In the genomic region with DNA sequence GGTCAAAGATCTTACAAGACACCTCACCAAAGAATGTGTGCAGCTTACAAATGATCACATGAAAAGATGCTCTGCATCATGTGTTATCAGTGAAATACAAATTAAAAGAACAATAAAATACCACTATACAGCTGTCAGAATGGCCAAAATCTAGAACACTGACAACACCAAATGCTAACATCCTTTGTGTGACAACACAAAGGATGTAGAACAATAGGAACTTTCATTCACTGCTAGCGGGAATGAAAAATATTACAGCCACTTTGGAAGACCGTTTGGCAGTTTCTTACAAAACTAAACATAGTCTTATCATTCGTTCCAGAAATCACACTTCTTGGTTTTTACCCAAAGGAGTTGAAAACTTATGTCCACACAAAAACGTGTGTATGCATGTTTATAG, we compare ENCODE assay signal across 28 cellular contexts. TPM values are rescaled to one million over a fixed set of nuclear protein-coding genes. Genes with fewer than 3 reads are reported as not detected.
A peak's percentile ranks its signal among the peaks of the same experiment; 100 is the strongest.
DNase-seq lines count a peak whose midpoint lies in the region; ATAC-seq and TF ChIP-seq lines count a peak whose summit lies in the region.
"Had no signal": no experiment of that assay in that cellular context is flagged by ENCODE, and none has a peak within 500 bp of the region (broad histone marks: within the 10 kb centered on the region; RNA-seq: fewer than 3 reads in every experiment).

No MANE protein-coding gene starts in this region.

- no peaks in the 10 kb centered on the region for H3K27me3 Mint-ChIP-seq in activated T-helper 17 cell treated with anti-CD3 and anti-CD28 coated beads, Interleukin-2, amount 50 U/mL, for 72 hours

- H3K27me3 ChIP-seq in sigmoid colon, result no peaks in the 10 kb centered on the region
- H3K27me3 ChIP-seq: Peyer's patch had no signal

- peak; percentile 31 for DNase-seq in Ammon's horn (ENCODE audit: low spot score)
- DNase-seq in caudate nucleus (lab: John Stamatoyannopoulos, UW), result no peak
- peak; percentile 57 for DNase-seq in globus pallidus (ENCODE audit: low spot score)
- DNase-seq in putamen (ENCODE audit: low spot score), result peak; percentile 31
- no peak for DNase-seq in activated naive CD4-positive, alpha-beta T cell treated with anti-CD3 and anti-CD28 coated beads, Interleukin-2, amount 50 U/mL, for 16 hours
- DNase-seq in left cardiac atrium, result no peak
- no peak for DNase-seq in sigmoid colon
- DNase-seq: BE2C, COR-L47, DMS53, GM23248, H9, HFFc6, NCI-H1048, NCI-H1417, NCI-H1694 treated with DMSO at 0.1 percent for 48 hours, NCI-H2081, NCI-H2227 treated with DMSO at 0.1 percent for 48 hours, NCI-H526 treated with DMSO at 0.1 percent for 48 hours, OCI-M1, Peyer's patch, SHP77 treated with DMSO at 0.1 percent for 48 hours had no signal

- TF ChIP-seq POLR2A in sigmoid colon (IDR thresholded peaks at IDR 0.05), result no peak

- no peak for TF ChIP-seq EP300 in sigmoid colon (IDR thresholded peaks at IDR 0.05)

- no peak overlapping the region for H3K27ac Mint-ChIP-seq in activated T-helper 17 cell treated with anti-CD3 and anti-CD28 coated beads, Interleukin-2, amount 50 U/mL, for 72 hours
- H3K27ac Mint-ChIP-seq: H9, HFFc6 had no signal

- no peak for ATAC-seq in activated T-helper 17 cell treated with anti-CD3 and anti-CD28 coated beads, Interleukin-2, amount 50 U/mL, for 72 hours (replicated peaks)
- no peak for ATAC-seq in left cardiac atrium

- H3K36me3 Mint-ChIP-seq in activated T-helper 17 cell treated with anti-CD3 and anti-CD28 coated beads, Interleukin-2, amount 50 U/mL, for 72 hours (ENCODE audit: low read depth), result no peaks in the 10 kb centered on the region

- peaks cover 31% of the 10 kb centered on the region for H3K4me1 Mint-ChIP-seq in activated T-helper 17 cell treated with anti-CD3 and anti-CD28 coated beads, Interleukin-2, amount 50 U/mL, for 72 hours

- H3K9me3 Mint-ChIP-seq in activated T-helper 17 cell treated with anti-CD3 and anti-CD28 coated beads, Interleukin-2, amount 50 U/mL, for 72 hours, result peaks cover 13% of the 10 kb centered on the region
- H3K9me3 Mint-ChIP-seq: H9, HFFc6 had no signal

- H3K27ac ChIP-seq in caudate nucleus (ENCODE audit: low read depth, low read length), result peak overlapping the region; percentile 74
- no peak overlapping the region for H3K27ac ChIP-seq in sigmoid colon
- H3K27ac ChIP-seq: 22Rv1, GM23248, HL-60, Peyer's patch had no signal

- H3K4me3 ChIP-seq in sigmoid colon, result no peak overlapping the region
- H3K4me3 ChIP-seq: GM23248, Peyer's patch had no signal

- 47 to 76% methylated on average over 4 of the region's 4 CpGs for WGBS in sigmoid colon, 2 donors

- no peaks in the 10 kb centered on the region for H3K4me1 ChIP-seq in sigmoid colon
- H3K4me1 ChIP-seq: BE2C, Peyer's patch had no signal

- H3K36me3 ChIP-seq in sigmoid colon, result no peaks in the 10 kb centered on the region
- H3K36me3 ChIP-seq: BE2C, Peyer's patch had no signal

- no peak overlapping the region for H3K4me3 Mint-ChIP-seq in activated T-helper 17 cell treated with anti-CD3 and anti-CD28 coated beads, Interleukin-2, amount 50 U/mL, for 72 hours
- H3K4me3 Mint-ChIP-seq: H9, HFFc6 had no signal

- intact Hi-C loops in left cardiac atrium (cut with DNase I), result no loop called here
- intact Hi-C loops in sigmoid colon (cut with DNase I), result no loop called here

- TF ChIP-seq CTCF in sigmoid colon (IDR thresholded peaks at IDR 0.05), result no peak

- no peaks in the 10 kb centered on the region for H3K9me3 ChIP-seq in sigmoid colon
- H3K9me3 ChIP-seq: BE2C, Peyer's patch had no signal

RNA-seq across cellular contexts. Expression of a gene that starts 20.6 kb away (rescaled TPM):
- under 1 TPM; 0.39 to 0.90 TPM for total RNA-seq in activated T-helper 17 cell treated with anti-CD3 and anti-CD28 coated beads, Interleukin-2, amount 50 U/mL, for 72 hours
- total RNA-seq in left cardiac atrium, result 10 to 100 TPM; 12.4 to 22.5 TPM
- total RNA-seq in sigmoid colon, result 1 to 10 TPM; 1.8 to 9.4 (median 3.3) TPM
- polyA plus RNA-seq in sigmoid colon, result 1 to 10 TPM in 1 of 3 donors, under 1 TPM in 1, not detected in 1; 0.23 to 6.6 TPM
- total RNA-seq: Daoy, G401, GM23248, H9, HFFc6, NCI-H460 had no signal
- polyA plus RNA-seq: GM23248 had no signal

Comparison
In these comparisons a context has a peak if more than half of its experiments do, and no peak if none do; other contexts are left out.
1. DNase-seq: peak in Ammon's horn (single experiment), globus pallidus (single experiment) and putamen (single experiment); none in caudate nucleus (0 of 61), activated naive CD4-positive, alpha-beta T cell treated with anti-CD3 and anti-CD28 coated beads, Interleukin-2, amount 50 U/mL, for 16 hours (single experiment), left cardiac atrium (single experiment) and sigmoid colon (single experiment).